In genomic region chr10:110864662-110865140, GRCh38 we compare ENCODE assay signal across 1 cellular context.
TF ChIP-seq lines count a peak whose summit lies in the region.

No MANE protein-coding gene starts in this region.

TF ChIP-seq in GM23338, 12 proteins besides CTCF, POLR2A, EP300 and RAD21 (continued from another document):
- TF ChIP-seq ZNF462 (CRISPR knock-in tag; IDR thresholded peaks at IDR 0.05) (no peak), STAT1 (IDR thresholded peaks at IDR 0.05; ENCODE audit: unreplicated experiment) (no peak), ZNF114 (CRISPR knock-in tag; IDR thresholded peaks at IDR 0.05) (no peak), EZH2 (IDR thresholded peaks at IDR 0.05; ENCODE audit: low read depth, unreplicated experiment) (no peak), POLR2AphosphoS5 (IDR thresholded peaks at IDR 0.05; ENCODE audit: low read depth) (no peak)
